ENCODE assay signal across 30 cellular contexts in genomic region chr14:100667706-100668105, GRCh38. TPM values are rescaled to one million over a fixed set of nuclear protein-coding genes. Genes with fewer than 3 reads are reported as not detected.
"Had no signal": no experiment of that assay in that cellular context is flagged by ENCODE, and none has a peak within 500 bp of the region (broad histone marks: within the 10 kb centered on the region; RNA-seq: fewer than 3 reads in every experiment).

No MANE protein-coding gene starts in this region.

- H3K27ac ChIP-seq: coronary artery, esophagus squamous epithelium, heart right ventricle, left ventricle myocardium inferior, lower lobe of right lung, prostate gland, right atrium auricular region, sigmoid colon, thoracic aorta, tibial nerve, upper lobe of left lung had no signal

- H3K4me3 ChIP-seq: coronary artery, esophagus squamous epithelium, heart right ventricle, left ventricle myocardium inferior, lower lobe of right lung, prostate gland, right atrium auricular region, sigmoid colon, thoracic aorta, tibial nerve, upper lobe of left lung had no signal

- DNase-seq: dermis blood vessel endothelial cell; effector memory CD4-positive, alpha-beta T cell; esophagus squamous epithelium; foreskin melanocyte; glutamatergic neuron; heart right ventricle; hippocampal formation; kidney glomerular epithelial cell; left ventricle myocardium inferior; lower lobe of right lung; naive thymus-derived CD8-positive, alpha-beta T cell; sigmoid colon; stimulated activated CD4-positive, alpha-beta T cell treated with anti-CD3 and anti-CD28 coated beads, Interleukin-2, amount 100 ng/mL, for 24 hours; stimulated activated CD4-positive, alpha-beta T cell treated with anti-CD3 and anti-CD28 coated beads, Interleukin-4, amount 100 ng/mL, for 4 hours; stimulated activated naive CD8-positive, alpha-beta T cell treated with anti-CD3 and anti-CD28 coated beads, Interleukin-15, Interleukin-2, amounts not matched to agents 100 U/mL and 50 U/mL, for 24 hours; substantia nigra had no signal

- H3K9me3 Mint-ChIP-seq: central memory CD8-positive, alpha-beta T cell; naive thymus-derived CD8-positive, alpha-beta T cell; stimulated activated memory B cell treated with anti-CD40 and anti-IgM and Interleukin-4, amounts not matched to agents 10 μg/mL and 1 μg/mL and 100 μg/mL, for 72 hours had no signal

- H3K9me3 ChIP-seq: esophagus squamous epithelium, heart right ventricle, left ventricle myocardium inferior, lower lobe of right lung, prostate gland, right atrium auricular region, sigmoid colon, thoracic aorta, tibial nerve, upper lobe of left lung had no signal

- H3K4me3 Mint-ChIP-seq: central memory CD8-positive, alpha-beta T cell; naive thymus-derived CD8-positive, alpha-beta T cell; stimulated activated memory B cell treated with anti-CD40 and anti-IgM and Interleukin-4, amounts not matched to agents 10 μg/mL and 1 μg/mL and 100 μg/mL, for 72 hours had no signal

- FAIRE-seq: endothelial cell of umbilical vein, islet of Langerhans, urothelium cell line had no signal

- H3K4me1 Mint-ChIP-seq: stimulated activated memory B cell treated with anti-CD40 and anti-IgM and Interleukin-4, amounts not matched to agents 10 μg/mL and 1 μg/mL and 100 μg/mL, for 72 hours had no signal

- H3K27ac Mint-ChIP-seq: naive thymus-derived CD8-positive, alpha-beta T cell; stimulated activated memory B cell treated with anti-CD40 and anti-IgM and Interleukin-4, amounts not matched to agents 10 μg/mL and 1 μg/mL and 100 μg/mL, for 72 hours had no signal

- H3K27me3 ChIP-seq: right atrium auricular region, upper lobe of left lung had no signal

- H3K36me3 Mint-ChIP-seq: naive thymus-derived CD8-positive, alpha-beta T cell; stimulated activated memory B cell treated with anti-CD40 and anti-IgM and Interleukin-4, amounts not matched to agents 10 μg/mL and 1 μg/mL and 100 μg/mL, for 72 hours had no signal

- H3K36me3 ChIP-seq: esophagus squamous epithelium, heart right ventricle, left ventricle myocardium inferior, lower lobe of right lung, prostate gland, right atrium auricular region, sigmoid colon, thoracic aorta, tibial nerve, upper lobe of left lung had no signal

RNA-seq across cellular contexts. Expression of gene DLK1, which starts 59.0 kb away (rescaled TPM):
- total RNA-seq: dermis blood vessel endothelial cell; endothelial cell of umbilical vein; epithelial cell of proximal tubule; esophagus squamous epithelium; left colon; lower lobe of right lung; myocyte; naive thymus-derived CD8-positive, alpha-beta T cell; right atrium auricular region; thoracic aorta; tibial nerve had no signal
- polyA plus RNA-seq: endothelial cell of umbilical vein; naive thymus-derived CD8-positive, alpha-beta T cell had no signal
